25 cellular contexts compared by ENCODE assay signal in genomic region chr2:169513094-169513493, GRCh38. TPM values are rescaled to one million over a fixed set of nuclear protein-coding genes. Genes with fewer than 3 reads are reported as not detected.
"Had no signal": no experiment of that assay in that cellular context is flagged by ENCODE, and none has a peak within 500 bp of the region (broad histone marks: within the 10 kb centered on the region; RNA-seq: fewer than 3 reads in every experiment).

No MANE protein-coding gene starts in this region.

- H3K27me3 ChIP-seq: colonic mucosa, ovary, stomach, thyroid gland, upper lobe of right lung had no signal

- H3K36me3 ChIP-seq: colonic mucosa, lower lobe of right lung, ovary, stomach, thyroid gland, upper lobe of right lung had no signal

- FAIRE-seq: bronchial epithelial cell had no signal

- H3K4me1 ChIP-seq: colonic mucosa, lower lobe of right lung had no signal

- ATAC-seq: activated CD4-positive, alpha-beta T cell treated with anti-CD3 and anti-CD28 coated beads for 36 hours; activated CD8-positive, alpha-beta memory T cell treated with anti-CD3 and anti-CD28 coated beads, Interleukin-2, amount 10 ng/mL, durations not matched to agents 7 days and 5 days; activated CD8-positive, alpha-beta T cell treated with anti-CD3 and anti-CD28 coated beads, Interleukin-2, amount 10 ng/mL, durations not matched to agents 7 days and 5 days; stimulated activated memory B cell treated with anti-CD40 and anti-IgM and Interleukin-4, amounts not matched to agents 10 μg/mL and 1 μg/mL and 100 μg/mL, for 72 hours; upper lobe of right lung had no signal

- H3K27ac ChIP-seq: colonic mucosa, lower lobe of right lung, ovary, stomach, thyroid gland, upper lobe of right lung had no signal

- H3K9me3 ChIP-seq: colonic mucosa, lower lobe of right lung, ovary, stomach, thyroid gland, upper lobe of right lung had no signal

- DNase-seq: activated CD4-positive, alpha-beta T cell treated with anti-CD3 and anti-CD28 coated beads for 36 hours; activated CD4-positive, CD25-positive, alpha-beta regulatory T cell; activated CD8-positive, alpha-beta memory T cell treated with anti-CD3 and anti-CD28 coated beads, Interleukin-2, amount 10 ng/mL, durations not matched to agents 7 days and 5 days; activated CD8-positive, alpha-beta T cell treated with anti-CD3 and anti-CD28 coated beads, Interleukin-2, amount 10 ng/mL, durations not matched to agents 7 days and 5 days; activated T-cell treated with anti-CD3 and anti-CD28 coated beads, Interleukin-2, amount 50 U/mL, for 48 hours; anterior cingulate cortex; cerebellar nuclear complex; colonic mucosa; effector memory CD4-positive, alpha-beta T cell; erythroblast; head of caudate nucleus; lower lobe of right lung; mesendoderm; ovary; stimulated activated CD4-positive, alpha-beta T cell treated with anti-CD3 and anti-CD28 coated beads, Interleukin-1b, Interleukin-23, amount 100 ng/mL, for 48 hours; stimulated activated CD4-positive, alpha-beta T cell treated with anti-CD3 and anti-CD28 coated beads, Interleukin-4, amount 100 ng/mL, for 4 hours; stimulated activated CD8-positive, alpha-beta memory T cell treated with anti-CD3 and anti-CD28 coated beads, Interleukin-4, amount 100 ng/mL, for 48 hours; stomach; thyroid gland; upper lobe of right lung had no signal

- H3K4me3 ChIP-seq: colonic mucosa, lower lobe of right lung, ovary, smooth muscle cell, stomach, thyroid gland, upper lobe of right lung had no signal

RNA-seq across cellular contexts. Expression of gene KLHL41, which starts 3.6 kb away (rescaled TPM):
- total RNA-seq: activated CD8-positive, alpha-beta T cell treated with anti-CD3 and anti-CD28 coated beads, Interleukin-2, amount 10 ng/mL, durations not matched to agents 7 days and 5 days; activated T-helper 2 cell treated with anti-CD3 and anti-CD28 coated beads, Interferon-gamma antibody, Interleukin-2, Interleukin-4, amounts not matched to agents 10 μg/mL and 5 μg/mL and 100 μg/mL, durations not matched to agents 14 hours and 24 hours and 36 hours; bronchial epithelial cell; smooth muscle cell; T-helper 1 cell treated with Interleukin-12 subunit alpha and Interleukin-12 subunit beta and Interleukin-4 antibody, amounts not matched to agents 30 ng/mL and 1 ng/mL, for 36 hours had no signal
- polyA plus RNA-seq: smooth muscle cell had no signal
